In genomic region chr11:3840289-3840869, GRCh38 we compare ENCODE assay signal across 8 cellular contexts. TPM values are rescaled to one million over a fixed set of nuclear protein-coding genes. Genes with fewer than 3 reads are reported as not detected.
DNase-seq lines count a peak whose midpoint lies in the region; ATAC-seq and TF ChIP-seq lines count a peak whose summit lies in the region.

No MANE protein-coding gene starts in this region.

- no peaks in the 10 kb centered on the region for H3K9me3 Mint-ChIP-seq in activated naive CD4-positive, alpha-beta T cell treated with anti-CD3 and anti-CD28 coated beads, Interleukin-2, amount 10 ng/mL, durations not matched to agents 7 days and 5 days

- CTCF ChIA-PET in activated naive CD4-positive, alpha-beta T cell treated with anti-CD3 and anti-CD28 coated beads, Interleukin-2, amount 10 ng/mL, durations not matched to agents 7 days and 5 days (lab: Charles Lee): interaction anchor here (0.6 to 12.4 kb wide), 7 partner anchors 9 to 232 kb away, joined by 3 to 179 read pairs (median 6); partner anchors contain the start of genes PGAP2 and STIM1

- peak overlapping the region; percentile 88 for H3K4me3 Mint-ChIP-seq in activated naive CD4-positive, alpha-beta T cell treated with anti-CD3 and anti-CD28 coated beads, Interleukin-2, amount 10 ng/mL, durations not matched to agents 7 days and 5 days

- H2AFZ ChIP-seq in KMS-11 (ENCODE audit: low read depth): peak overlapping the region; percentile 54; the same call in 1 of the 2 replicates

- H4K20me1 ChIP-seq in KMS-11 (ENCODE audit: insufficient read depth): 0 out of 2 replicates have a peak, but pooled peaks cover 4% of the 10 kb centered on the region

- H3K4me1 ChIP-seq in KMS-11 (ENCODE audit: low read depth, poor library complexity, severe bottlenecking) (peaks cover 46% of the 10 kb centered on the region), heart right ventricle (peaks cover 17 to 54% (median 47%) of the 10 kb centered on the region in 9 donors)

- H3K27me3 ChIP-seq in KMS-11 (ENCODE audit: insufficient read depth, low read depth) (no peaks in the 10 kb centered on the region), heart right ventricle (no peaks in the 10 kb centered on the region)

- intact Hi-C loops in heart right ventricle (cut with DNase I): loop anchor here in 4 of 10 donors (5.0 kb wide), 2 partner anchors 33 to 43 kb away; partner anchors contain the start of genes NUP98 (in 3 of the 4) and PGAP2 (in 1 of the 4)

- H3K27ac Mint-ChIP-seq in activated naive CD4-positive, alpha-beta T cell treated with anti-CD3 and anti-CD28 coated beads, Interleukin-2, amount 10 ng/mL, durations not matched to agents 7 days and 5 days: peak overlapping the region; percentile 94

- peaks cover 64% of the 10 kb centered on the region for H3K4me1 Mint-ChIP-seq in activated naive CD4-positive, alpha-beta T cell treated with anti-CD3 and anti-CD28 coated beads, Interleukin-2, amount 10 ng/mL, durations not matched to agents 7 days and 5 days

- H3K27me3 Mint-ChIP-seq in activated naive CD4-positive, alpha-beta T cell treated with anti-CD3 and anti-CD28 coated beads, Interleukin-2, amount 10 ng/mL, durations not matched to agents 7 days and 5 days: no peaks in the 10 kb centered on the region

- H3K36me3 ChIP-seq in KMS-11 (ENCODE audit: insufficient read depth) (no peaks in the 10 kb centered on the region), heart right ventricle (peaks cover 0 to 4% (median 0%) of the 10 kb centered on the region in 9 donors)

- no peak for TF ChIP-seq CTCF in GM12875 (IDR thresholded peaks at IDR 0.05; ENCODE audit: borderline replicate concordance, insufficient read depth, low read depth, low read length)
- no peak for TF ChIP-seq CTCF in KMS-11 (conservative IDR thresholded peaks at IDR 0.05; ENCODE audit: low read depth, low read length)
- no peak for TF ChIP-seq CTCF in heart right ventricle (IDR thresholded peaks at IDR 0.05)

- H3K4me2 ChIP-seq in KMS-11: peak overlapping the region; percentile 96

- H3K27ac ChIP-seq in KMS-11: 0 out of 2 replicates have a peak overlapping the region, but pooled peaks have one; percentile 24
- H3K27ac ChIP-seq in heart right ventricle: peak overlapping the region; percentile 93 to 100 (median 97)

- H3K9ac ChIP-seq in KMS-11: peak overlapping the region; percentile 84; the same call in 1 of the 2 replicates

- H3K79me2 ChIP-seq in KMS-11 (ENCODE audit: insufficient read depth, low read depth): peaks cover 41% of the 10 kb centered on the region; the same call in 1 of the 2 replicates

- peaks cover 29% of the 10 kb centered on the region for H3K36me3 Mint-ChIP-seq in activated naive CD4-positive, alpha-beta T cell treated with anti-CD3 and anti-CD28 coated beads, Interleukin-2, amount 10 ng/mL, durations not matched to agents 7 days and 5 days

- H3K4me3 ChIP-seq in GM12875 (ENCODE audit: low read depth, low read length): peak overlapping the region; percentile 61
- no peak overlapping the region for H3K4me3 ChIP-seq in KMS-11 (IDR thresholded peaks at IDR 0.05; ENCODE audit: insufficient read depth, low read depth, low read length)
- peak overlapping the region; percentile 75 to 98 (median 90) for H3K4me3 ChIP-seq in heart right ventricle
- H3K4me3 ChIP-seq in skeletal muscle cell (ENCODE audit: low read depth, low read length): peak overlapping the region; percentile 75

- DNase-seq in activated naive CD4-positive, alpha-beta T cell treated with anti-CD3 and anti-CD28 coated beads, Interleukin-2, amount 10 ng/mL, durations not matched to agents 7 days and 5 days: peak; percentile 57
- DNase-seq in heart right ventricle: peak in 1 of 2 donors; percentile 26
- DNase-seq in skeletal muscle cell (ENCODE audit: low read depth): no peak
- no peak for DNase-seq in NCI-H1092 treated with DMSO at 0.1 percent for 48 hours (lab: John Stamatoyannopoulos, UW)
- DNase-seq in SHP77 (lab: John Stamatoyannopoulos, UW): no peak
- DNase-seq in H4 (ENCODE audit: low spot score): no peak

- peak in 6 of 8 donors; percentile 4 to 63 (median 38) for ATAC-seq in heart right ventricle

- no peaks in the 10 kb centered on the region for H3K9me3 ChIP-seq in heart right ventricle

- 2 to 3% methylated on average over 43 of the region's 43 CpGs for WGBS in heart right ventricle, 2 donors

RNA-seq across cellular contexts. Expression of gene RHOG, which starts 0.4 kb away (rescaled TPM):
- total RNA-seq in heart right ventricle: 10 to 100 TPM; 15.3 to 46.9 (median 20.3) TPM
- polyA plus RNA-seq in heart right ventricle: 10 to 100 TPM; 19.3 to 55.7 TPM
- total RNA-seq in H4 (2014; rRNA removed; shearing (Covaris generic)): 37.4 and 62.5 TPM in 2 replicates

RNA-seq across cellular contexts. Expression of gene STIM1, which starts 15.1 kb away (rescaled TPM):
- total RNA-seq in heart right ventricle: 10 to 100 TPM; 25.8 to 55.7 (median 39.9) TPM
- polyA plus RNA-seq in heart right ventricle: 10 to 100 TPM; 11.9 to 37.6 TPM
- 22.1 and 22.7 TPM in 2 replicates for total RNA-seq in H4 (2014; rRNA removed; shearing (Covaris generic))

RNA-seq across cellular contexts. Expression of gene PGAP2, which starts 32.0 kb away (rescaled TPM):
- 10 to 100 TPM; 17.2 to 29.8 (median 20.9) TPM for total RNA-seq in heart right ventricle
- polyA plus RNA-seq in heart right ventricle: 10 to 100 TPM; 12.7 to 25.9 TPM
- 8.2 and 14.0 TPM in 2 replicates for total RNA-seq in H4 (2014; rRNA removed; shearing (Covaris generic))

RNA-seq across cellular contexts. Expression of gene NUP98, which starts 43.0 kb away (rescaled TPM):
- total RNA-seq in heart right ventricle: 10 to 100 TPM; 34.8 to 65.5 (median 48.1) TPM
- 10 to 100 TPM; 11.1 to 21.5 TPM for polyA plus RNA-seq in heart right ventricle
- 93.9 and 101 TPM in 2 replicates for total RNA-seq in H4 (2014; rRNA removed; shearing (Covaris generic))
